ENCODE assay signal across 25 cellular contexts in the genomic region with DNA sequence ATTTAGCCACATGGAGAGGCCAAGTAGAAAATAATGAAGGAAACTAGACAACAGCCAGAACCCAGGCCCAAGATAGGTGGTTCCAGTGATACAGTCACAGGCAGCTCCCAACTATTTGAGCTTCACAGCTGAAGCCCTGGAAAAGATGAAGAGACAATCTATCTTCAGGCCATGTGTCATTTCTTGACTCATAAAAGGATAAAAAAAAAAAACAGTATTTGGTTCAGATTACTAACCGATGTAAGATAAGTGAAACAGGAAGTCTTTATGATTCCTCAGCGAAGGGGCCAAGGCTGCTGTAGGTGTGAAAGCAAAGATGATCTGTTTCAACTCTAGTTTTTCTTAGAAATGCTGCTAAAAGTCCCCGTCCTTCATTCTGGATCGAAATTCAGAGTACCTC.
DNase-seq lines count a peak whose midpoint lies in the region; ATAC-seq and TF ChIP-seq lines count a peak whose summit lies in the region.
"Had no signal": no experiment of that assay in that cellular context is flagged by ENCODE, and none has a peak within 500 bp of the region (broad histone marks: within the 10 kb centered on the region; RNA-seq: fewer than 3 reads in every experiment).

No MANE protein-coding gene starts in this region.

- TF ChIP-seq CTCF in HFF-Myc (IDR thresholded peaks at IDR 0.05; ENCODE audit: low read depth, low read length, missing control alignments), result no peak
- TF ChIP-seq CTCF in GM13977 (IDR thresholded peaks at IDR 0.05; ENCODE audit: extremely low read depth, insufficient read depth, missing control alignments), result no peak

- no peaks in the 10 kb centered on the region for H3K4me1 Mint-ChIP-seq in natural killer cell treated with Interleukin-12 subunit alpha and Interleukin-12 subunit beta and Interleukin-15 and Interleukin-18, amount 100 ng/mL, for 72 hours (ENCODE audit: low read depth in 2 of 2)
- H3K4me1 Mint-ChIP-seq: activated naive CD4-positive, alpha-beta T cell treated with anti-CD3 and anti-CD28 coated beads, Interleukin-2, amount 50 U/mL, for 24 hours; CD8-positive, alpha-beta memory T cell; stimulated activated naive B cell treated with anti-CD40 and anti-IgM and Interleukin-4, amounts not matched to agents 10 μg/mL and 1 μg/mL and 100 μg/mL, for 72 hours had no signal

- H3K4me3 Mint-ChIP-seq in natural killer cell treated with Interleukin-12 subunit alpha and Interleukin-12 subunit beta and Interleukin-15 and Interleukin-18, amount 100 ng/mL, for 72 hours, result no peak overlapping the region
- H3K4me3 Mint-ChIP-seq: activated naive CD4-positive, alpha-beta T cell treated with anti-CD3 and anti-CD28 coated beads, Interleukin-2, amount 50 U/mL, for 24 hours; activated T-cell treated with anti-CD3 and anti-CD28 coated beads, Interleukin-2, amount 50 U/mL, for 72 hours; CD8-positive, alpha-beta memory T cell; stimulated activated naive B cell treated with anti-CD40 and anti-IgM and Interleukin-4, amounts not matched to agents 10 μg/mL and 1 μg/mL and 100 μg/mL, for 72 hours had no signal

- H3K27me3 Mint-ChIP-seq in natural killer cell treated with Interleukin-12 subunit alpha and Interleukin-12 subunit beta and Interleukin-15 and Interleukin-18, amount 100 ng/mL, for 72 hours, result no peaks in the 10 kb centered on the region
- H3K27me3 Mint-ChIP-seq: activated naive CD4-positive, alpha-beta T cell treated with anti-CD3 and anti-CD28 coated beads, Interleukin-2, amount 50 U/mL, for 24 hours; CD8-positive, alpha-beta memory T cell; progenitor cell of endocrine pancreas; stimulated activated naive B cell treated with anti-CD40 and anti-IgM and Interleukin-4, amounts not matched to agents 10 μg/mL and 1 μg/mL and 100 μg/mL, for 72 hours had no signal

- no peaks in the 10 kb centered on the region for H3K36me3 Mint-ChIP-seq in natural killer cell treated with Interleukin-12 subunit alpha and Interleukin-12 subunit beta and Interleukin-15 and Interleukin-18, amount 100 ng/mL, for 72 hours
- H3K36me3 Mint-ChIP-seq: activated naive CD4-positive, alpha-beta T cell treated with anti-CD3 and anti-CD28 coated beads, Interleukin-2, amount 50 U/mL, for 24 hours; CD8-positive, alpha-beta memory T cell; stimulated activated naive B cell treated with anti-CD40 and anti-IgM and Interleukin-4, amounts not matched to agents 10 μg/mL and 1 μg/mL and 100 μg/mL, for 72 hours had no signal

- DNase-seq in AG08396 (ENCODE audit: low spot score), result peak; percentile 11
- peak; percentile 6 for DNase-seq in HFF-Myc (ENCODE audit: extremely low read depth, low read depth)
- DNase-seq in RKO (ENCODE audit: low spot score), result peak; percentile 19
- DNase-seq in fibroblast of peridontal ligament (ENCODE audit: extremely low read depth), result peak; percentile 2
- no peak for DNase-seq in GM13977 (ENCODE audit: low spot score)
- no peak for DNase-seq in natural killer cell treated with Interleukin-12 subunit alpha and Interleukin-12 subunit beta and Interleukin-15 and Interleukin-18, amount 100 ng/mL, for 72 hours (ENCODE audit: low spot score)
- DNase-seq: activated CD4-positive, CD25-positive, alpha-beta regulatory T cell treated with anti-CD3 and anti-CD28 coated beads, Interleukin-2, amount 50 U/mL, for 72 hours; activated T-cell treated with anti-CD3 and anti-CD28 coated beads, Interleukin-2, amount 50 U/mL, for 72 hours; CD8-positive, alpha-beta memory T cell; effector CD8-positive, alpha-beta T cell; esophagus squamous epithelium; heart left ventricle; left lung; MM.1S; NCI-H1694 treated with DMSO at 0.1 percent for 48 hours; NCI-H2227 treated with DMSO at 0.1 percent for 48 hours; NCI-H82; RPMI8226; stimulated activated CD4-positive, alpha-beta T cell treated with anti-CD3 and anti-CD28 coated beads, Interleukin-1b, Interleukin-23, amount 100 ng/mL, for 48 hours; stimulated activated naive B cell treated with anti-CD40 and anti-IgM and Interleukin-4, amounts not matched to agents 10 μg/mL and 1 μg/mL and 100 μg/mL, for 72 hours had no signal

- ATAC-seq in HG02852 (IDR thresholded peaks at IDR 0.05; ENCODE audit: unreplicated experiment) (no peak), GM21423 (IDR thresholded peaks at IDR 0.05; ENCODE audit: unreplicated experiment) (no peak)
- ATAC-seq in natural killer cell treated with Interleukin-12 subunit alpha and Interleukin-12 subunit beta and Interleukin-15 and Interleukin-18, amount 100 ng/mL, for 72 hours, result no peak
- ATAC-seq: HCT116; heart left ventricle; left lung; stimulated activated naive B cell treated with anti-CD40 and anti-IgM and Interleukin-4, amounts not matched to agents 10 μg/mL and 1 μg/mL and 100 μg/mL, for 72 hours had no signal

- H3K27ac Mint-ChIP-seq in natural killer cell treated with Interleukin-12 subunit alpha and Interleukin-12 subunit beta and Interleukin-15 and Interleukin-18, amount 100 ng/mL, for 72 hours, result no peak overlapping the region
- H3K27ac Mint-ChIP-seq: activated naive CD4-positive, alpha-beta T cell treated with anti-CD3 and anti-CD28 coated beads, Interleukin-2, amount 50 U/mL, for 24 hours; activated T-cell treated with anti-CD3 and anti-CD28 coated beads, Interleukin-2, amount 50 U/mL, for 72 hours; CD8-positive, alpha-beta memory T cell; progenitor cell of endocrine pancreas; stimulated activated naive B cell treated with anti-CD40 and anti-IgM and Interleukin-4, amounts not matched to agents 10 μg/mL and 1 μg/mL and 100 μg/mL, for 72 hours had no signal

- in situ Hi-C loops in GM13977 (cut with MboI; ENCODE audit: low pct_unique_long_range_greater_than_20kb, low sequenced_read_pairs, unreplicated experiment), result no loop called here

- H3K9me3 Mint-ChIP-seq in natural killer cell treated with Interleukin-12 subunit alpha and Interleukin-12 subunit beta and Interleukin-15 and Interleukin-18, amount 100 ng/mL, for 72 hours, result peaks cover 11% of the 10 kb centered on the region

- no peak overlapping the region for H3K4me3 ChIP-seq in HFF-Myc (replicated peaks; ENCODE audit: low read depth, low read length)
- H3K4me3 ChIP-seq: esophagus squamous epithelium, heart left ventricle, left lung had no signal

Comparison
In these comparisons a context has a peak if more than half of its experiments do, and no peak if none do; other contexts are left out.
1. DNase-seq: peak in AG08396 (single experiment), HFF-Myc (single experiment), RKO (single experiment) and fibroblast of peridontal ligament (single experiment); none in GM13977 (single experiment) and natural killer cell treated with Interleukin-12 subunit alpha and Interleukin-12 subunit beta and Interleukin-15 and Interleukin-18, amount 100 ng/mL, for 72 hours (single experiment).